28 cellular contexts compared by ENCODE assay signal in the genomic region with DNA sequence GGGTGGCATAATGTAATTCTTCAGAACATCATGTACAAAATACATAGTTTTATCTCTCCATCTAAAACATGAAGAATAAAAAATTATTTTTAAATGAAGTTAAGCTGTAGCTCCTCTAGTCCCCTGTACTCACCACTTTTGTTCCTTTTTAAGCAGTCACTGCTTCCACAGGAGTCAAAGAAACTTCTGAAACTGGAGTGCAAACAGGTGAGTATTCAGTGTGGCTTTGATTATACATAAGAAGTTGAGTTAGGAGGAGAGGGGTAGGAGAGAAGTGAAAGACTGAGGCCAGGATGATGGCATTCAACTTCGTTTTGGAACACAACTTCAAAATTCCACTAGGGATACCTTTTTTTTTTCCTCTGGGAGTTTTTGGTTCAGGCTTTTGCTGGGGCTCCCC.
DNase-seq lines count a peak whose midpoint lies in the region; ATAC-seq, FAIRE-seq and TF ChIP-seq lines count a peak whose summit lies in the region.
"Had no signal": no experiment of that assay in that cellular context is flagged by ENCODE, and none has a peak within 500 bp of the region (broad histone marks: within the 10 kb centered on the region; RNA-seq: fewer than 3 reads in every experiment).

No MANE protein-coding gene starts in this region.

- H3K9me3 ChIP-seq in heart right ventricle (no peaks in the 10 kb centered on the region), ascending aorta (no peaks in the 10 kb centered on the region)
- H3K9me3 ChIP-seq: pancreas, right atrium auricular region, thyroid gland had no signal

- peak; percentile 26 for FAIRE-seq in GM19239 (lab: Jason Lieb, UNC)
- FAIRE-seq: G401.6, pancreas had no signal

- DNase-seq in GM06990 (ENCODE audit: extremely low read depth, insufficient read length) (peak; percentile 38), GM19239 (ENCODE audit: insufficient read length, low spot score) (no peak), heart right ventricle (no peak), islet precursor cell (no peak), NCI-H187 treated with DMSO at 0.1 percent for 48 hours (lab: John Stamatoyannopoulos, UW) (no peak), ascending aorta (ENCODE audit: low spot score in 2 of 2) (no peak)
- DNase-seq: activated CD4-positive, CD25-positive, alpha-beta regulatory T cell treated with anti-CD3 and anti-CD28 coated beads, Interleukin-2, amount 50 U/mL, for 72 hours; activated CD8-positive, alpha-beta T cell treated with anti-CD3 and anti-CD28 coated beads for 36 hours; activated gamma-delta T cell; activated T-cell treated with anti-CD3 and anti-CD28 coated beads for 4 hours; brain microvascular endothelial cell; CD4-positive, alpha-beta memory T cell; DMS 273 treated with DMSO at 0.1 percent for 48 hours; effector CD4-positive, alpha-beta T cell; foreskin keratinocyte; left ventricle myocardium superior; NCI-H187; NCI-H69; pancreas; stimulated activated CD4-positive, alpha-beta T cell treated with anti-CD3 and anti-CD28 coated beads, Interleukin-12 subunit alpha, Interleukin-12 subunit beta, amount 100 ng/mL, for 4 hours; thyroid gland had no signal

- H3K4me1 ChIP-seq in heart right ventricle: no peaks in the 10 kb centered on the region
- H3K4me1 ChIP-seq in ascending aorta: no peaks in the 10 kb centered on the region
- H3K4me1 ChIP-seq: foreskin keratinocyte, right atrium auricular region, thyroid gland had no signal

- peak; percentile 45 for ATAC-seq in GM21717 (IDR thresholded peaks at IDR 0.05; ENCODE audit: unreplicated experiment)
- peak; percentile 31 for ATAC-seq in HG03432 (IDR thresholded peaks at IDR 0.05; ENCODE audit: unreplicated experiment)
- no peak for ATAC-seq in heart right ventricle
- ATAC-seq: activated CD8-positive, alpha-beta T cell treated with anti-CD3 and anti-CD28 coated beads for 36 hours; foreskin keratinocyte; HCT116; left ventricle myocardium superior; pancreas; Right ventricle myocardium inferior had no signal

- H3K4me3 ChIP-seq in GM06990 (replicated peaks; ENCODE audit: low read depth, low read length) (no peak overlapping the region; the same call in 1 of the 2 replicates), heart right ventricle (no peak overlapping the region), ascending aorta (no peak overlapping the region)
- H3K4me3 ChIP-seq: pancreas, right atrium auricular region, thyroid gland had no signal

- intact Hi-C loops in heart right ventricle (cut with DNase I) (no loop called here), ascending aorta (cut with DNase I) (no loop called here)

- H3K27ac ChIP-seq in heart right ventricle (no peak overlapping the region), ascending aorta (no peak overlapping the region)
- H3K27ac ChIP-seq: 22Rv1, brain microvascular endothelial cell, foreskin keratinocyte, pancreas, right atrium auricular region, thyroid gland had no signal

- 20 to 29% methylated on average over 1 of the region's 1 CpG for WGBS in heart right ventricle, 2 donors

- H3K36me3 ChIP-seq in GM06990 (ENCODE audit: control insufficient read depth, insufficient read depth, low read length) (no peaks in the 10 kb centered on the region), heart right ventricle (no peaks in the 10 kb centered on the region), ascending aorta (no peaks in the 10 kb centered on the region)
- H3K36me3 ChIP-seq: brain microvascular endothelial cell, pancreas, right atrium auricular region, thyroid gland had no signal

- H3K27me3 ChIP-seq in GM06990 (replicated peaks; ENCODE audit: control insufficient read depth, insufficient read depth, low read length) (no peaks in the 10 kb centered on the region), heart right ventricle (no peaks in the 10 kb centered on the region), ascending aorta (no peaks in the 10 kb centered on the region)
- H3K27me3 ChIP-seq: brain microvascular endothelial cell, pancreas, thyroid gland had no signal

- TF ChIP-seq CTCF in GM06990 (IDR thresholded peaks at IDR 0.05; ENCODE audit: insufficient read depth, low read length, poor library complexity, severe bottlenecking) (no peak), heart right ventricle (IDR thresholded peaks at IDR 0.05) (no peak), ascending aorta (IDR thresholded peaks at IDR 0.05) (no peak)

Comparison
In these comparisons a context has a peak if more than half of its experiments do, and no peak if none do; other contexts are left out.
1. ATAC-seq: peak in GM21717 (single experiment) and HG03432 (single experiment); none in heart right ventricle (0 of 8).